Comparison of ENCODE assay signal across 16 cellular contexts in the genomic region with DNA sequence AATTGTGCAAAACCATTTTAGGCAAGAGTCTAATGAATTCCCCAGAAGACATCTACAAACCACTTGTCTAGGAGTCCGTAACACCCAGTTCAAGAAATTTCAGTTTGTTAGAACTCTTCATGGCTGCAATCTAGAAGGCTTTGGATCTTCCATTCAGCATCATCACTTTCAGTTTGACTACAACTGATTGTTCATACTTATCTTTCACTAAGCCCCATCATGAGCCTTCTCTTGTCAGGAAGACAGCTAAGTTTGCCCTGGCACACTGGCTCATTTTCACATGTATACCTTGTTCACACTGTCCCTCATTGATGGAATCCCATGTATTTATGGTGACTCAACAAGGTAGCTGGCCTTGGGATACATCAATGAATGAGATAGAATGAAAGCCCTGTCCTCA.
"Had no signal": no experiment of that assay in that cellular context is flagged by ENCODE, and none has a peak within 500 bp of the region (broad histone marks: within the 10 kb centered on the region; RNA-seq: fewer than 3 reads in every experiment).

No MANE protein-coding gene starts in this region.

- H3K4me3 Mint-ChIP-seq: natural killer cell; stimulated activated effector memory CD8-positive, alpha-beta T cell treated with anti-CD3 and anti-CD28 coated beads, Interleukin-12 subunit alpha, Interleukin-12 subunit beta, amount 100 ng/mL, for 72 hours had no signal

- H3K36me3 Mint-ChIP-seq: natural killer cell; stimulated activated effector memory CD8-positive, alpha-beta T cell treated with anti-CD3 and anti-CD28 coated beads, Interleukin-12 subunit alpha, Interleukin-12 subunit beta, amount 100 ng/mL, for 72 hours had no signal

- H3K27ac Mint-ChIP-seq: natural killer cell; stimulated activated effector memory CD8-positive, alpha-beta T cell treated with anti-CD3 and anti-CD28 coated beads, Interleukin-12 subunit alpha, Interleukin-12 subunit beta, amount 100 ng/mL, for 72 hours had no signal

- H3K4me1 Mint-ChIP-seq: natural killer cell; stimulated activated effector memory CD8-positive, alpha-beta T cell treated with anti-CD3 and anti-CD28 coated beads, Interleukin-12 subunit alpha, Interleukin-12 subunit beta, amount 100 ng/mL, for 72 hours had no signal

- ATAC-seq: left ventricle myocardium superior; lower lobe of right lung; natural killer cell; psoas muscle; right cardiac atrium; stimulated activated effector memory CD8-positive, alpha-beta T cell treated with anti-CD3 and anti-CD28 coated beads, Interleukin-12 subunit alpha, Interleukin-12 subunit beta, amount 100 ng/mL, for 72 hours had no signal

- DNase-seq: dorsolateral prefrontal cortex; effector CD4-positive, alpha-beta T cell; left ventricle myocardium superior; lower lobe of right lung; natural killer cell; occipital lobe; ovary; posterior cingulate gyrus; psoas muscle; right cardiac atrium; sigmoid colon; stimulated activated CD4-positive, alpha-beta T cell treated with anti-CD3 and anti-CD28 coated beads, Interleukin-2, amount 100 ng/mL, for 24 hours; stimulated activated CD4-positive, alpha-beta T cell treated with anti-CD3 and anti-CD28 coated beads, Interleukin-4, amount 100 ng/mL, for 24 hours; stimulated activated naive CD4-positive, alpha-beta T cell treated with Interleukin-2 at 50 U/mL for 16 hours; upper lobe of left lung had no signal
